Comparison of ENCODE assay signal across 8 cellular contexts in the genomic region with DNA sequence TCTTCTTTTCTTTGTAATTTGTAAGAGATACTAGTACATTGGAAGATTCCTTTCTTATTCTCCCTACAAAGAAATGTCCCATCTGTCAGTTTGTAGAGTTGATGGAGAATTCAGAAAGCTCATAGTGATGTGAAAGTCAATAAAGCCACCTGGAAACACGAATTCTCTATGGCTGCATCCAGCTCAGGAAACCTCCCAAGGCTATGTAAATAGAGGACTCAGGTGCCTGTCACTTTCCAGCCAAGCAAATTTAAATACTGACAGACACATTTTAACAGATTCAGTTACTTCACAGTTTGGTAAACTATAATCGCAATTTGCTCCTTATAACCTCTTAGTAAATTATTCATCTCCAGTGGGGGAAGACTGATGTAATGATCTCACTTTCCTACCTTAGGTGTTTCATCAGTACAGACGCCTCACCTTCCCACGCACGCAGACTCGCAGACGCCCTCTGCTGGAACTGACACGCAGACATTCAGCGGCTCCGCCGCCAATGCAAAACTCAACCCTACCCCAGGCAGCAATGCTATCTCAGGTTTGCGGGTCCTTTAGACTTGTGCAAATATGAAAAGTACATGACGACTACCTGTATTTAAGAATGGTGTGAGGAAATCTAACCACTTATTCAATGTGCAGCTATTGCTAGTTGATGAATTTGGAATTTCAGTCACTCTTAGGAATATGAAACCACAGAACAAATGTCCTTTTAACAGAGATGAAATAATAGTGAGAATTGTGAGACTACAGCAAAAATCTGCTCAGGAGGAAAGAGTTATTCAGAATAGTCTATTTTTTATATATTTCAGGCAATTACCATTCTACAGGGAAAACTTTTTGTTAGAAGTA.
A peak's percentile ranks its signal among the peaks of the same experiment; 100 is the strongest.
DNase-seq lines count a peak whose midpoint lies in the region; ATAC-seq and TF ChIP-seq lines count a peak whose summit lies in the region.

No MANE protein-coding gene starts in this region.

- H3K4me3 ChIP-seq in RWPE2 (ENCODE audit: severe bottlenecking) (no peak overlapping the region), right cardiac atrium (ENCODE audit: low read length) (peak overlapping the region; percentile 28), skeletal muscle cell (ENCODE audit: low read depth, low read length) (peak overlapping the region; percentile 2)

- DNase-seq in Right ventricle myocardium inferior (ENCODE audit: missing footprints) (peak; percentile 77), cardiac septum (ENCODE audit: low spot score) (no peak), RWPE2 (ENCODE audit: low spot score) (no peak), right cardiac atrium (peak in 2 of 3 donors; percentile 62 to 63), skeletal muscle cell (ENCODE audit: low read depth) (no peak), NCI-H2196 (lab: John Stamatoyannopoulos, UW; ENCODE audit: unreplicated experiment) (no peak)
- peak; percentile 79 for DNase-seq in activated naive CD4-positive, alpha-beta T cell treated with anti-CD3 and anti-CD28 coated beads, Interleukin-2, amount 50 U/mL, for 16 hours

- peak; percentile 42 for ATAC-seq in Right ventricle myocardium inferior
- peak; percentile 82 for ATAC-seq in RWPE2 (ENCODE audit: low read depth)
- ATAC-seq in right cardiac atrium, result peak; percentile 34 to 57
- no peak for ATAC-seq in GM21360 (IDR thresholded peaks at IDR 0.05; ENCODE audit: unreplicated experiment)

- peak; percentile 89 for TF ChIP-seq CTCF in RWPE2 (IDR thresholded peaks at IDR 0.05; ENCODE audit: poor library complexity, severe bottlenecking)

- no peaks in the 10 kb centered on the region for H3K9me3 ChIP-seq in RWPE2 (ENCODE audit: severe bottlenecking)
- H3K9me3 ChIP-seq in right cardiac atrium (ENCODE audit: control insufficient read depth, low read length), result no peaks in the 10 kb centered on the region

- H3K36me3 ChIP-seq in RWPE2 (ENCODE audit: low read depth), result no peaks in the 10 kb centered on the region

- H3K27ac ChIP-seq in RWPE2 (ENCODE audit: poor library complexity, severe bottlenecking), result no peak overlapping the region
- no peak overlapping the region for H3K27ac ChIP-seq in right cardiac atrium (ENCODE audit: low read length)

- no peaks in the 10 kb centered on the region for H3K27me3 ChIP-seq in RWPE2 (ENCODE audit: insufficient read depth, poor library complexity, severe bottlenecking)
- H3K27me3 ChIP-seq in right cardiac atrium (ENCODE audit: control insufficient read depth, insufficient read depth), result no peaks in the 10 kb centered on the region

- 13% methylated on average over 13 of the region's 13 CpGs for WGBS in right cardiac atrium

- H3K4me1 ChIP-seq in RWPE2 (ENCODE audit: insufficient read depth, poor library complexity, severe bottlenecking) (no peaks in the 10 kb centered on the region), right cardiac atrium (ENCODE audit: control insufficient read depth, insufficient read depth, low read length) (no peaks in the 10 kb centered on the region)

- intact Hi-C loops in Right ventricle myocardium inferior (cut with DNase I), result no loop called here
- intact Hi-C loops in cardiac septum (cut with DNase I), result no loop called here
- intact Hi-C loops in right cardiac atrium (cut with DNase I), result no loop called here

Comparison
In these comparisons a context has a peak if more than half of its experiments do, and no peak if none do; other contexts are left out.
1. DNase-seq: peak in Right ventricle myocardium inferior (single experiment), activated naive CD4-positive, alpha-beta T cell treated with anti-CD3 and anti-CD28 coated beads, Interleukin-2, amount 50 U/mL, for 16 hours (single experiment) and right cardiac atrium (2 of 3); none in cardiac septum (single experiment), RWPE2 (single experiment), skeletal muscle cell (single experiment) and NCI-H2196 (single experiment).